ENCODE assay signal across 3 cellular contexts in the genomic region with DNA sequence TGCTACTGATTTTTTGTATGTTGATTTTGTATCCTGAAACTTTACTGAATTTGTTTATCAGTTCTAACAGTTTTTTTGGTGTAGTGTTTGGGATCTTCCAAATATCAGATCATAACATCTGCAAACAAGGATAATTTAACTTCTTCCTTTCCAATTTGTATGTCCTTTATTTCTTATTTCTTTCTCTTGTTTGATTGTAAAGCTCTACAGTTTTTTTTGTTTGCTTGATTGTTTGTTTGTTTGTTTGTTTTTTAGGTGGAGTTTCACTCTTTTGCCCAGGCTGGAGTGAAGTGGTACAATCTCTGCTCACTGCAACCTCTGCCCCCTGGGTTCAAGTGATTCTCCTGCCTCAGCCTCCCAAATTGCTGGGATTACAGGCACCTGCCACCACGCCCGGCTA. TPM values are rescaled to one million over a fixed set of nuclear protein-coding genes. Genes with fewer than 3 reads are reported as not detected.
DNase-seq lines count a peak whose midpoint lies in the region; ATAC-seq, FAIRE-seq and TF ChIP-seq lines count a peak whose summit lies in the region.
"Not testable (repeated sequence)": the region's sequence is repeated elsewhere in the genome, so short reads cannot be mapped to it uniquely, and the experiment has no call there.

No MANE protein-coding gene starts in this region.

- not testable (repeated sequence) for TF ChIP-seq EP300 in K562 (IDR thresholded peaks at IDR 0.05; ENCODE audit: low read length)

- not testable (repeated sequence) for H3K27me3 ChIP-seq in PC-9 (ENCODE audit: insufficient read depth, low read depth); K562 (ENCODE audit: control insufficient read depth in 2 of 2, insufficient read depth in 2 of 2, low read length in 2 of 2)

- BruUV-seq in PC-9 (replicated peaks; lab: Mats Ljungman, UMichigan); K562 (replicated peaks; lab: Mats Ljungman, UMichigan): not testable (repeated sequence)

- H3K27ac ChIP-seq in HEK293 (ENCODE audit: extremely low read depth, low read depth, low read length); PC-9; K562 (ENCODE audit: extremely low read depth, low read depth, low read length): not testable (repeated sequence)

- FAIRE-seq in K562 (lab: Jason Lieb, UNC) = not testable (repeated sequence)

- not testable (repeated sequence) for H3F3A ChIP-seq in PC-9 (ENCODE audit: insufficient read depth, low read depth)

- H4K20me1 ChIP-seq in PC-9 (ENCODE audit: insufficient read depth); K562 (replicated peaks; ENCODE audit: control insufficient read depth, insufficient read depth, low read length): not testable (repeated sequence)

- not testable (repeated sequence) for H3K9me3 ChIP-seq in HEK293 (ENCODE audit: control insufficient read depth, insufficient read depth, low read depth, low read length); PC-9 (ENCODE audit: insufficient read depth, low read depth); K562 (replicated peaks; ENCODE audit: control insufficient read depth, insufficient read depth, low read depth, low read length)

- in situ Hi-C loops in K562 (cut with MboI) = not testable (repeated sequence)

- H3K9ac ChIP-seq in K562 (ENCODE audit: insufficient read depth in 1 of 2, low read depth in 2 of 2, low read length in 2 of 2) = not testable (repeated sequence)

- ATAC-seq in K562 = not testable (repeated sequence)

- TF ChIP-seq POLR2A in K562 (conservative IDR thresholded peaks at IDR 0.05) = not testable (repeated sequence)

- intact Hi-C loops in PC-9 (cut with micrococcal nuclease; ENCODE audit: unreplicated experiment); K562 (cut with micrococcal nuclease): not testable (repeated sequence)

- not testable (repeated sequence) for DNase-seq in PC-9; K562 (ENCODE audit: extremely low read depth in 1 of 4, low spot score in 3 of 4)

- TF ChIP-seq RAD21 in K562 (CRISPR knock-in tag; conservative IDR thresholded peaks at IDR 0.05 in 1 of 2, IDR thresholded peaks at IDR 0.05 in 1 of 2) = not testable (repeated sequence)

- not testable (repeated sequence) for H3K4me1 ChIP-seq in HEK293 (ENCODE audit: control insufficient read depth, insufficient read depth, low read length); PC-9 (replicated peaks; ENCODE audit: insufficient read depth); K562 (replicated peaks in 1 of 2; ENCODE audit: control insufficient read depth in 2 of 2, insufficient read depth in 2 of 2, low read length in 2 of 2)

- not testable (repeated sequence) for H3K36me3 ChIP-seq in HEK293 (ENCODE audit: control insufficient read depth in 2 of 2, insufficient read depth in 1 of 2, low read length in 2 of 2); PC-9 (ENCODE audit: low read depth); K562 (ENCODE audit: control insufficient read depth, insufficient read depth, low read length)

- TF ChIP-seq CTCF in HEK293 (tag by site-specific recombination; IDR thresholded peaks at IDR 0.05); PC-9 (conservative IDR thresholded peaks at IDR 0.05); K562 (IDR thresholded peaks at IDR 0.05 in 2 of 3, conservative IDR thresholded peaks at IDR 0.05 in 1 of 3; ENCODE audit: insufficient read depth in 2 of 3, low read depth in 1 of 3, low read length in 3 of 3): not testable (repeated sequence)

- not testable (repeated sequence) for H3K4me2 ChIP-seq in PC-9; K562 (ENCODE audit: insufficient read depth, low read length)

- 13% methylated on average over 2 of the region's 2 CpGs for WGBS in K562 (ENCODE audit: insufficient coverage, low coverage, missing lambda C conversion rate)

- H2AFZ ChIP-seq in PC-9 = 0 out of 2 replicates have a peak overlapping the region, but pooled peaks have one; percentile 1
- not testable (repeated sequence) for H2AFZ ChIP-seq in K562 (ENCODE audit: low read depth, low read length)

- CTCF ChIA-PET in HEK293 (lab: Yijun Ruan, JAX); PC-9 (lab: Charles Lee); K562 (lab: Yijun Ruan, JAX; ENCODE audit: low intra/inter-chr PET ratio): not testable (repeated sequence)

- not testable (repeated sequence) for H3K9me1 ChIP-seq in K562 (ENCODE audit: control insufficient read depth, insufficient read depth, low read length)

- H3K79me2 ChIP-seq in PC-9 (ENCODE audit: low read depth); K562 (ENCODE audit: control insufficient read depth, insufficient read depth, low read length): not testable (repeated sequence)

- not testable (repeated sequence) for H3K9me2 ChIP-seq in PC-9 (ENCODE audit: insufficient read depth)

- POLR2A ChIA-PET in HEK293 (lab: Yijun Ruan, JAX); K562 (lab: Yijun Ruan, JAX): not testable (repeated sequence)
- POLR2A ChIA-PET in PC-9 (lab: Charles Lee; ENCODE audit: unreplicated experiment) = interaction anchor here (0.7 kb wide), 1 partner anchor 645 kb away, joined by 19 read pairs; no protein-coding TSS in a partner anchor

- not testable (repeated sequence) for H3K4me3 ChIP-seq in HEK293 (ENCODE audit: low read depth, low read length); PC-9; K562

RNA-seq across cellular contexts. Expression of a gene that starts 31.7 kb away (rescaled TPM):
- total RNA-seq in PC-9 (2021) (55.6 and 84.4 TPM in 2 replicates), K562 (2014; rRNA removed) (42.5 and 43.7 TPM in 2 replicates), K562 (2014; rRNA removed; fragmentation: Illumina TruSeq; extraction: Trizol) (72.0 and 86.8 TPM in 2 replicates), K562 (2015; rRNA removed; fragmentation: Illumina TruSeq; extraction: Trizol) (61.3 and 63.3 TPM in 2 replicates), K562 (2021) (77.2 and 85.0 TPM in 2 replicates)
- total RNA-seq in K562 (2011; cell fraction: chromatin; rRNA removed; ENCODE audit: low replicate concordance) = 45.4 and 172 TPM in 2 replicates
- 21.7 and 37.4 TPM in 2 replicates for total RNA-seq in K562 (2011; cell fraction: nucleolus; rRNA removed)
- total RNA-seq in K562 (2011; cell fraction: nucleoplasm; rRNA removed) = 46.6 and 51.5 TPM in 2 replicates
- polyA plus RNA-seq in K562 (2011; rRNA removed) (58.4 and 68.0 TPM in 2 replicates), K562 (2014; fragmentation: Illumina TruSeq; extraction: Trizol) (57.0 and 68.7 TPM in 2 replicates), K562 (2014; fragmentation: Nextera tagmentation; extraction: Ambion mirVana) (10 to 100 TPM; 15.2 to 19.1 TPM), K562 (2014; rRNA removed) (35.7 and 45.0 TPM in 2 replicates)
- polyA plus RNA-seq in K562 (2011; cell fraction: cytosol; rRNA removed) = 14.8 and 31.2 TPM in 2 replicates
- polyA plus RNA-seq in K562 (2011; cell fraction: nucleus; rRNA removed) = 25.3 and 39.9 TPM in 2 replicates
- 33.8 and 41.6 TPM in 2 replicates for polyA plus RNA-seq in K562 (2012)
- 142 and 182 TPM in 2 replicates for polyA minus RNA-seq in K562 (2011; rRNA and poly(A)+ RNA removed)
- 48.1 and 61.0 TPM in 2 replicates for polyA minus RNA-seq in K562 (2011; cell fraction: cytosol; rRNA and poly(A)+ RNA removed)
- polyA minus RNA-seq in K562 (2011; cell fraction: nucleus; rRNA and poly(A)+ RNA removed) = 29.5 and 68.4 TPM in 2 replicates

RNA-seq across cellular contexts. Expression of a gene that starts 43.8 kb away (rescaled TPM):
- total RNA-seq in PC-9 (2021) (191 and 299 TPM in 2 replicates), K562 (2014; rRNA removed) (346 and 402 TPM in 2 replicates), K562 (2014; rRNA removed; fragmentation: Illumina TruSeq; extraction: Trizol) (477 and 544 TPM in 2 replicates), K562 (2015; rRNA removed; fragmentation: Illumina TruSeq; extraction: Trizol) (480 and 510 TPM in 2 replicates), K562 (2021) (341 and 367 TPM in 2 replicates)
- 205 and 671 TPM in 2 replicates for total RNA-seq in K562 (2011; cell fraction: chromatin; rRNA removed; ENCODE audit: low replicate concordance)
- 112 and 137 TPM in 2 replicates for total RNA-seq in K562 (2011; cell fraction: nucleolus; rRNA removed)
- 370 and 701 TPM in 2 replicates for total RNA-seq in K562 (2011; cell fraction: nucleoplasm; rRNA removed)
- polyA plus RNA-seq in K562 (2011; rRNA removed) (135 and 164 TPM in 2 replicates), K562 (2014; fragmentation: Illumina TruSeq; extraction: Trizol) (501 and 562 TPM in 2 replicates), K562 (2014; fragmentation: Nextera tagmentation; extraction: Ambion mirVana) (10 to 100 TPM; 69.7 to 73.4 TPM), K562 (2014; rRNA removed) (266 and 399 TPM in 2 replicates)
- 48.2 and 57.6 TPM in 2 replicates for polyA plus RNA-seq in K562 (2011; cell fraction: cytosol; rRNA removed)
- polyA plus RNA-seq in K562 (2011; cell fraction: nucleus; rRNA removed) = 222 and 300 TPM in 2 replicates
- polyA plus RNA-seq in K562 (2012) = 216 and 359 TPM in 2 replicates
- polyA minus RNA-seq in K562 (2011; rRNA and poly(A)+ RNA removed) = 261 and 336 TPM in 2 replicates
- polyA minus RNA-seq in K562 (2011; cell fraction: cytosol; rRNA and poly(A)+ RNA removed) = 91.0 and 96.7 TPM in 2 replicates
- 163 and 287 TPM in 2 replicates for polyA minus RNA-seq in K562 (2011; cell fraction: nucleus; rRNA and poly(A)+ RNA removed)
